17 cellular contexts compared by ENCODE assay signal in the genomic region with DNA sequence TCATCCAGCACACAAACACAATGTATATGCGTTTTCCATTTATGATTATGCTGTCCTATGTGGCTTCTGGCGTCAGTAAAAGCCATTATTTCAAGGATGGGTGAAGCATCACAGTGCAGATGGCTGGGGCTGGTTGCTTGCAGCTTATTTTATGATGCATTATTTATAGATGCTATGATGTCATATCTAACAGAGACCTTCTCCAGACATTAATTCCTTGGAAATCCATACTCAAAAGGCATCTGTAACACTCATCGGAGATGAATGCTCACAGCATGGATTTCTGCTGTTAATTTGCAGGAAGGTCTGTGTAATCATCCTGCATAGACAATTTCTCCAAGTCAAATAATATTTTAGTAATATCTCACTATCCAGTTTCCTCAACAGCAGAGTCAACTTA. TPM values are rescaled to one million over a fixed set of nuclear protein-coding genes. Genes with fewer than 3 reads are reported as not detected.
DNase-seq lines count a peak whose midpoint lies in the region; ATAC-seq and TF ChIP-seq lines count a peak whose summit lies in the region.
"Had no signal": no experiment of that assay in that cellular context is flagged by ENCODE, and none has a peak within 500 bp of the region (broad histone marks: within the 10 kb centered on the region; RNA-seq: fewer than 3 reads in every experiment).

No MANE protein-coding gene starts in this region.

- no peaks in the 10 kb centered on the region for H3K27me3 Mint-ChIP-seq in CD8-positive, alpha-beta T cell (ENCODE audit: low read depth)
- H3K27me3 Mint-ChIP-seq in activated CD8-positive, alpha-beta T cell treated with anti-CD3 and anti-CD28 coated beads, Interleukin-2, amount 10 ng/mL, durations not matched to agents 7 days and 5 days (ENCODE audit: low read depth), result no peaks in the 10 kb centered on the region

- no peaks in the 10 kb centered on the region for H3K9me3 Mint-ChIP-seq in CD8-positive, alpha-beta T cell
- no peaks in the 10 kb centered on the region for H3K9me3 Mint-ChIP-seq in activated CD8-positive, alpha-beta T cell treated with anti-CD3 and anti-CD28 coated beads, Interleukin-2, amount 10 ng/mL, durations not matched to agents 7 days and 5 days (ENCODE audit: insufficient read depth)
- H3K9me3 Mint-ChIP-seq: stimulated activated effector memory CD8-positive, alpha-beta T cell treated with anti-CD3 and anti-CD28 coated beads, Interleukin-12 subunit alpha, Interleukin-12 subunit beta, amount 100 ng/mL, for 72 hours had no signal

- H3K27ac ChIP-seq in CD8-positive, alpha-beta T cell (ENCODE audit: low read depth, low read length), result no peak overlapping the region
- H3K27ac ChIP-seq in muscle layer of colon (ENCODE audit: low read depth, low read length), result peak overlapping the region; percentile 65
- H3K27ac ChIP-seq: 22Rv1, foreskin keratinocyte, SJSA1, upper lobe of right lung had no signal

- H3K4me3 ChIP-seq in CD8-positive, alpha-beta T cell (ENCODE audit: low read depth, low read length), result no peak overlapping the region
- H3K4me3 ChIP-seq in muscle layer of colon (ENCODE audit: low read depth in 1 of 2, low read length in 2 of 2), result no peak overlapping the region
- H3K4me3 ChIP-seq: BLaER1 treated with 17β-estradiol and CSF1 and Interleukin-3, amounts not matched to agents 10 nM and 100 nM; SJSA1; skin epidermis; upper lobe of right lung had no signal

- H3K9ac ChIP-seq in muscle layer of colon (ENCODE audit: low read length), result no peak overlapping the region
- H3K9ac ChIP-seq: BLaER1 treated with 17β-estradiol and CSF1 and Interleukin-3, amounts not matched to agents 10 nM and 100 nM had no signal

- H3K36me3 ChIP-seq in CD8-positive, alpha-beta T cell (ENCODE audit: insufficient read depth, low read length), result no peaks in the 10 kb centered on the region
- no peaks in the 10 kb centered on the region for H3K36me3 ChIP-seq in muscle layer of colon (ENCODE audit: insufficient read depth, low read length)
- H3K36me3 ChIP-seq: SJSA1, upper lobe of right lung had no signal

- peak overlapping the region; percentile 84 for H3K4me3 Mint-ChIP-seq in CD8-positive, alpha-beta T cell
- peak overlapping the region; percentile 89 for H3K4me3 Mint-ChIP-seq in activated CD8-positive, alpha-beta T cell treated with anti-CD3 and anti-CD28 coated beads, Interleukin-2, amount 10 ng/mL, durations not matched to agents 7 days and 5 days
- H3K4me3 Mint-ChIP-seq: stimulated activated effector memory CD8-positive, alpha-beta T cell treated with anti-CD3 and anti-CD28 coated beads, Interleukin-12 subunit alpha, Interleukin-12 subunit beta, amount 100 ng/mL, for 72 hours had no signal

- H3K27ac Mint-ChIP-seq in CD8-positive, alpha-beta T cell, result peak overlapping the region; percentile 92
- H3K27ac Mint-ChIP-seq in activated CD8-positive, alpha-beta T cell treated with anti-CD3 and anti-CD28 coated beads, Interleukin-2, amount 10 ng/mL, durations not matched to agents 7 days and 5 days, result peak overlapping the region; percentile 94
- H3K27ac Mint-ChIP-seq: stimulated activated effector memory CD8-positive, alpha-beta T cell treated with anti-CD3 and anti-CD28 coated beads, Interleukin-12 subunit alpha, Interleukin-12 subunit beta, amount 100 ng/mL, for 72 hours had no signal

- peaks cover 77% of the 10 kb centered on the region for H3K4me1 ChIP-seq in CD8-positive, alpha-beta T cell (ENCODE audit: insufficient read depth, low read length)
- H3K4me1 ChIP-seq in muscle layer of colon (ENCODE audit: insufficient read depth, low read length), result peaks cover 85% of the 10 kb centered on the region

- POLR2A ChIA-PET in CD8-positive, alpha-beta T cell (lab: Charles Lee), result interaction anchor here (1.0 to 1.3 kb wide), 2 partner anchors 11 to 26 kb away, joined by 3 read pairs; no protein-coding TSS in a partner anchor
- POLR2A ChIA-PET in activated CD8-positive, alpha-beta T cell treated with anti-CD3 and anti-CD28 coated beads, Interleukin-2, amount 10 ng/mL, durations not matched to agents 7 days and 5 days (lab: Charles Lee), result interaction anchor here (1.4 to 1.7 kb wide), 2 partner anchors 10 to 18 kb away, joined by 4 to 5 read pairs; no protein-coding TSS in a partner anchor

- ATAC-seq in CD8-positive, alpha-beta T cell, result no peak
- ATAC-seq in activated CD8-positive, alpha-beta T cell treated with anti-CD3 and anti-CD28 coated beads, Interleukin-2, amount 10 ng/mL, durations not matched to agents 7 days and 5 days, result no peak
- ATAC-seq: foreskin keratinocyte; stimulated activated effector memory CD8-positive, alpha-beta T cell treated with anti-CD3 and anti-CD28 coated beads, Interleukin-12 subunit alpha, Interleukin-12 subunit beta, amount 100 ng/mL, for 72 hours; upper lobe of right lung had no signal

- no peaks in the 10 kb centered on the region for H3K9me3 ChIP-seq in CD8-positive, alpha-beta T cell (ENCODE audit: low read length)
- H3K9me3 ChIP-seq in muscle layer of colon (ENCODE audit: low read length), result no peaks in the 10 kb centered on the region
- H3K9me3 ChIP-seq: BLaER1 treated with 17β-estradiol and CSF1 and Interleukin-3, amounts not matched to agents 10 nM and 100 nM; SJSA1; upper lobe of right lung had no signal

- peaks cover 83% of the 10 kb centered on the region for H3K4me1 Mint-ChIP-seq in CD8-positive, alpha-beta T cell (ENCODE audit: low read depth)
- peaks cover 79% of the 10 kb centered on the region for H3K4me1 Mint-ChIP-seq in activated CD8-positive, alpha-beta T cell treated with anti-CD3 and anti-CD28 coated beads, Interleukin-2, amount 10 ng/mL, durations not matched to agents 7 days and 5 days (ENCODE audit: low read depth)

- intact Hi-C loops in CD8-positive, alpha-beta T cell (cut with DNase I, micrococcal nuclease), result no loop called here

- H3K27me3 ChIP-seq in CD8-positive, alpha-beta T cell (ENCODE audit: insufficient read depth, low read length), result no peaks in the 10 kb centered on the region
- no peaks in the 10 kb centered on the region for H3K27me3 ChIP-seq in muscle layer of colon (ENCODE audit: control insufficient read depth in 1 of 2, insufficient read depth in 2 of 2, low read length in 2 of 2)
- H3K27me3 ChIP-seq: foreskin keratinocyte, SJSA1, upper lobe of right lung had no signal

- CTCF ChIA-PET in CD8-positive, alpha-beta T cell (lab: Charles Lee), result interaction anchor here (0.7 to 13.5 kb wide), 4 partner anchors 6 to 546 kb away, joined by 4 to 108 read pairs (median 52); partner anchors contain the start of gene RGS10
- CTCF ChIA-PET in activated CD8-positive, alpha-beta T cell treated with anti-CD3 and anti-CD28 coated beads, Interleukin-2, amount 10 ng/mL, durations not matched to agents 7 days and 5 days (lab: Charles Lee), result interaction anchor here (0.9 to 2.9 kb wide), 3 partner anchors 8 to 336 kb away, joined by 3 to 9 read pairs (median 3); partner anchors contain the start of gene RGS10

- no peak for TF ChIP-seq CTCF in CD8-positive, alpha-beta T cell (IDR thresholded peaks at IDR 0.05)

- DNase-seq in DMS 273 (lab: John Stamatoyannopoulos, UW; ENCODE audit: unreplicated experiment) (peak; percentile 27), DMS 273 treated with DMSO at 0.1 percent for 48 hours (lab: John Stamatoyannopoulos, UW) (no peak), SHP77 treated with DMSO at 0.1 percent for 48 hours (lab: John Stamatoyannopoulos, UW) (no peak), MV-4-11 (lab: John Stamatoyannopoulos, UW) (no peak), superior temporal gyrus (ENCODE audit: extremely low spot score) (no peak)
- DNase-seq in CD8-positive, alpha-beta T cell, result no peak
- no peak for DNase-seq in activated CD8-positive, alpha-beta T cell treated with anti-CD3 and anti-CD28 coated beads, Interleukin-2, amount 10 ng/mL, durations not matched to agents 7 days and 5 days
- DNase-seq: foreskin keratinocyte, NCI-H2029 treated with DMSO at 0.1 percent for 48 hours, nucleus accumbens, upper lobe of right lung had no signal

- H3K36me3 Mint-ChIP-seq in CD8-positive, alpha-beta T cell, result peaks cover 35% of the 10 kb centered on the region
- H3K36me3 Mint-ChIP-seq in activated CD8-positive, alpha-beta T cell treated with anti-CD3 and anti-CD28 coated beads, Interleukin-2, amount 10 ng/mL, durations not matched to agents 7 days and 5 days (ENCODE audit: low read depth), result peaks cover 63% of the 10 kb centered on the region

RNA-seq across cellular contexts. Expression of gene RGS10, which starts 7.2 kb away (rescaled TPM):
- 100 to 1,000 TPM; 145 to 152 TPM for total RNA-seq in CD8-positive, alpha-beta T cell
- total RNA-seq in activated CD8-positive, alpha-beta T cell treated with anti-CD3 and anti-CD28 coated beads, Interleukin-2, amount 10 ng/mL, durations not matched to agents 7 days and 5 days, result 100 to 1,000 TPM; 166 TPM
